19 cellular contexts compared by ENCODE assay signal in the genomic region with DNA sequence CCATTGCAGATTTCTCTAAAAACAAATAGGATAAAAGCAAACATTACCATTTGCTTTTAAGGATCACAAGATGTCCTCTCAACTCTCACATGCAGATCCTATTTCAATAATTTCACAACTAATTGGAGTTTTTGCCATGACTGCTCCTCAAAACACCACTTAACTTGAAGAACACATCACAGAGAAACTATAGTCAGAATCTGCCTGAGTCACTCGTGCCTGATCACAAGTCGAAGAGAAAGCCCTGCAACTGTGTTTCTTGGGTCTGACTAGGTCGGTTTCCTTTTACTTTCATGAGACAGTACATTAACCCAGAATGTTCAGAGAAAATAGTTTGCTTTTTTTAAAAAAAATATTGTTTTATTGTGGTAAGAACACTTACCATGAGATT. TPM values are rescaled to one million over a fixed set of nuclear protein-coding genes. Genes with fewer than 3 reads are reported as not detected.
DNase-seq lines count a peak whose midpoint lies in the region; ATAC-seq and TF ChIP-seq lines count a peak whose summit lies in the region.
"Had no signal": no experiment of that assay in that cellular context is flagged by ENCODE, and none has a peak within 500 bp of the region (broad histone marks: within the 10 kb centered on the region; RNA-seq: fewer than 3 reads in every experiment).

No MANE protein-coding gene starts in this region.

- H3K9me3 Mint-ChIP-seq in activated CD4-positive, alpha-beta T cell treated with anti-CD3 and anti-CD28 coated beads for 36 hours (ENCODE audit: low read depth), result no peaks in the 10 kb centered on the region
- H3K9me3 Mint-ChIP-seq in activated CD4-positive, alpha-beta T cell treated with anti-CD3 and anti-CD28 coated beads, Interleukin-2, amount 10 ng/mL, durations not matched to agents 24 days and 14 days, result no peaks in the 10 kb centered on the region
- H3K9me3 Mint-ChIP-seq: activated CD4-positive, alpha-beta T cell treated with anti-CD3 and anti-CD28 coated beads, Interleukin-2, amount 10 ng/mL, durations not matched to agents 7 days and 5 days; activated naive CD8-positive, alpha-beta T cell treated with anti-CD3 and anti-CD28 coated beads, Interleukin-2, amount 10 ng/mL, durations not matched to agents 7 days and 5 days; activated T-cell treated with anti-CD3 and anti-CD28 coated beads, Interleukin-2, amount 50 U/mL, for 24 hours had no signal

- intact Hi-C loops in activated CD4-positive, alpha-beta T cell treated with anti-CD3 and anti-CD28 coated beads for 36 hours (cut with DNase I, micrococcal nuclease), result no loop called here
- intact Hi-C loops in activated CD4-positive, alpha-beta T cell treated with anti-CD3 and anti-CD28 coated beads, Interleukin-2, amount 10 ng/mL, durations not matched to agents 24 days and 14 days (cut with micrococcal nuclease), result no loop called here

- H3K27me3 Mint-ChIP-seq in activated CD4-positive, alpha-beta T cell treated with anti-CD3 and anti-CD28 coated beads for 36 hours, result peaks cover 6% of the 10 kb centered on the region
- H3K27me3 Mint-ChIP-seq in activated CD4-positive, alpha-beta T cell treated with anti-CD3 and anti-CD28 coated beads, Interleukin-2, amount 10 ng/mL, durations not matched to agents 24 days and 14 days, result peaks cover 29% of the 10 kb centered on the region

- no peaks in the 10 kb centered on the region for H3K36me3 Mint-ChIP-seq in activated CD4-positive, alpha-beta T cell treated with anti-CD3 and anti-CD28 coated beads for 36 hours (ENCODE audit: low read depth)
- H3K36me3 Mint-ChIP-seq in activated CD4-positive, alpha-beta T cell treated with anti-CD3 and anti-CD28 coated beads, Interleukin-2, amount 10 ng/mL, durations not matched to agents 24 days and 14 days (ENCODE audit: low read depth), result no peaks in the 10 kb centered on the region
- H3K36me3 Mint-ChIP-seq: activated naive CD8-positive, alpha-beta T cell treated with anti-CD3 and anti-CD28 coated beads, Interleukin-2, amount 10 ng/mL, durations not matched to agents 7 days and 5 days had no signal

- peak; percentile 55 for ATAC-seq in activated CD4-positive, alpha-beta T cell treated with anti-CD3 and anti-CD28 coated beads for 36 hours
- ATAC-seq in HG03025 (IDR thresholded peaks at IDR 0.05; ENCODE audit: low FRiP score, unreplicated experiment), result no peak
- ATAC-seq: mucosa of descending colon, T-helper 17 cell had no signal

- H3K4me3 Mint-ChIP-seq in activated CD4-positive, alpha-beta T cell treated with anti-CD3 and anti-CD28 coated beads for 36 hours, result no peak overlapping the region
- no peak overlapping the region for H3K4me3 Mint-ChIP-seq in activated CD4-positive, alpha-beta T cell treated with anti-CD3 and anti-CD28 coated beads, Interleukin-2, amount 10 ng/mL, durations not matched to agents 24 days and 14 days
- H3K4me3 Mint-ChIP-seq: activated CD4-positive, alpha-beta T cell treated with anti-CD3 and anti-CD28 coated beads, Interleukin-2, amount 10 ng/mL, durations not matched to agents 7 days and 5 days; activated naive CD8-positive, alpha-beta T cell treated with anti-CD3 and anti-CD28 coated beads, Interleukin-2, amount 10 ng/mL, durations not matched to agents 7 days and 5 days; activated T-cell treated with anti-CD3 and anti-CD28 coated beads, Interleukin-2, amount 50 U/mL, for 24 hours; T-helper 17 cell had no signal

- no peak for DNase-seq in activated CD4-positive, alpha-beta T cell treated with anti-CD3 and anti-CD28 coated beads for 36 hours
- no peak for DNase-seq in activated CD4-positive, alpha-beta T cell treated with anti-CD3 and anti-CD28 coated beads, Interleukin-2, amount 10 ng/mL, durations not matched to agents 24 days and 14 days
- DNase-seq in NCI-H2171 (lab: John Stamatoyannopoulos, UW) (peak; percentile 9), cardiac fibroblast (ENCODE audit: low read depth in 2 of 2) (peak; percentile 3 to 60), anterior cingulate cortex (lab: John Stamatoyannopoulos, UW) (no peak), activated T-cell treated with anti-CD3 and anti-CD28 coated beads for 4 hours (no peak)
- no peak for DNase-seq in stimulated activated CD4-positive, alpha-beta T cell treated with anti-CD3 and anti-CD28 coated beads, Interleukin-4, amount 100 ng/mL, for 4 hours
- DNase-seq: activated CD4-positive, alpha-beta T cell treated with anti-CD3 and anti-CD28 coated beads, Interleukin-2, amount 10 ng/mL, durations not matched to agents 7 days and 5 days; activated naive CD8-positive, alpha-beta T cell treated with anti-CD3 and anti-CD28 coated beads, Interleukin-2, amount 10 ng/mL, durations not matched to agents 7 days and 5 days; activated T-cell treated with anti-CD3 and anti-CD28 coated beads, Interleukin-2, amount 50 U/mL, for 24 hours; cerebellar nuclear complex; KG1; kidney glomerular epithelial cell; mucosa of descending colon; NCI-H526; T-helper 17 cell had no signal

- POLR2A ChIA-PET in activated CD4-positive, alpha-beta T cell treated with anti-CD3 and anti-CD28 coated beads for 36 hours (lab: Charles Lee), result no interaction called here

- H3K4me1 Mint-ChIP-seq in activated CD4-positive, alpha-beta T cell treated with anti-CD3 and anti-CD28 coated beads for 36 hours, result no peaks in the 10 kb centered on the region
- H3K4me1 Mint-ChIP-seq in activated CD4-positive, alpha-beta T cell treated with anti-CD3 and anti-CD28 coated beads, Interleukin-2, amount 10 ng/mL, durations not matched to agents 24 days and 14 days, result no peaks in the 10 kb centered on the region
- H3K4me1 Mint-ChIP-seq: activated CD4-positive, alpha-beta T cell treated with anti-CD3 and anti-CD28 coated beads, Interleukin-2, amount 10 ng/mL, durations not matched to agents 7 days and 5 days; activated naive CD8-positive, alpha-beta T cell treated with anti-CD3 and anti-CD28 coated beads, Interleukin-2, amount 10 ng/mL, durations not matched to agents 7 days and 5 days had no signal

- CTCF ChIA-PET in activated CD4-positive, alpha-beta T cell treated with anti-CD3 and anti-CD28 coated beads for 36 hours (lab: Charles Lee), result interaction anchor here (1.0 kb wide), 1 partner anchor 27 kb away, joined by 3 read pairs; no protein-coding TSS in a partner anchor

- no peak overlapping the region for H3K27ac Mint-ChIP-seq in activated CD4-positive, alpha-beta T cell treated with anti-CD3 and anti-CD28 coated beads for 36 hours
- H3K27ac Mint-ChIP-seq in activated CD4-positive, alpha-beta T cell treated with anti-CD3 and anti-CD28 coated beads, Interleukin-2, amount 10 ng/mL, durations not matched to agents 24 days and 14 days, result no peak overlapping the region
- H3K27ac Mint-ChIP-seq: activated CD4-positive, alpha-beta T cell treated with anti-CD3 and anti-CD28 coated beads, Interleukin-2, amount 10 ng/mL, durations not matched to agents 7 days and 5 days; activated naive CD8-positive, alpha-beta T cell treated with anti-CD3 and anti-CD28 coated beads, Interleukin-2, amount 10 ng/mL, durations not matched to agents 7 days and 5 days; activated T-cell treated with anti-CD3 and anti-CD28 coated beads, Interleukin-2, amount 50 U/mL, for 24 hours; T-helper 17 cell had no signal

- no peak for TF ChIP-seq CTCF in cardiac fibroblast (IDR thresholded peaks at IDR 0.05; ENCODE audit: low read depth, low read length)

- no peak overlapping the region for H3K4me3 ChIP-seq in cardiac fibroblast (replicated peaks in 1 of 2; ENCODE audit: low read depth in 2 of 2, low read length in 2 of 2)
- H3K4me3 ChIP-seq: HAP-1, mucosa of descending colon, smooth muscle cell had no signal

RNA-seq across cellular contexts. Expression of gene SMYD2, which starts 46.3 kb away (rescaled TPM):
- 10 to 100 TPM; 38.2 to 40.1 TPM for total RNA-seq in activated CD4-positive, alpha-beta T cell treated with anti-CD3 and anti-CD28 coated beads for 36 hours
- total RNA-seq in activated CD4-positive, alpha-beta T cell treated with anti-CD3 and anti-CD28 coated beads, Interleukin-2, amount 10 ng/mL, durations not matched to agents 24 days and 14 days, result 33.3 and 34.1 TPM in 2 replicates

Comparison
In these comparisons a context has a peak if more than half of its experiments do, and no peak if none do; other contexts are left out.
1. DNase-seq: peak in NCI-H2171 (single experiment) and cardiac fibroblast (2 of 2); none in activated CD4-positive, alpha-beta T cell treated with anti-CD3 and anti-CD28 coated beads for 36 hours (single experiment), activated CD4-positive, alpha-beta T cell treated with anti-CD3 and anti-CD28 coated beads, Interleukin-2, amount 10 ng/mL, durations not matched to agents 24 days and 14 days (single experiment), anterior cingulate cortex (0 of 58), stimulated activated CD4-positive, alpha-beta T cell treated with anti-CD3 and anti-CD28 coated beads, Interleukin-4, amount 100 ng/mL, for 4 hours (0 of 2) and activated T-cell treated with anti-CD3 and anti-CD28 coated beads for 4 hours (single experiment).